Comparison of ENCODE assay signal across 8 cellular contexts in the genomic region with DNA sequence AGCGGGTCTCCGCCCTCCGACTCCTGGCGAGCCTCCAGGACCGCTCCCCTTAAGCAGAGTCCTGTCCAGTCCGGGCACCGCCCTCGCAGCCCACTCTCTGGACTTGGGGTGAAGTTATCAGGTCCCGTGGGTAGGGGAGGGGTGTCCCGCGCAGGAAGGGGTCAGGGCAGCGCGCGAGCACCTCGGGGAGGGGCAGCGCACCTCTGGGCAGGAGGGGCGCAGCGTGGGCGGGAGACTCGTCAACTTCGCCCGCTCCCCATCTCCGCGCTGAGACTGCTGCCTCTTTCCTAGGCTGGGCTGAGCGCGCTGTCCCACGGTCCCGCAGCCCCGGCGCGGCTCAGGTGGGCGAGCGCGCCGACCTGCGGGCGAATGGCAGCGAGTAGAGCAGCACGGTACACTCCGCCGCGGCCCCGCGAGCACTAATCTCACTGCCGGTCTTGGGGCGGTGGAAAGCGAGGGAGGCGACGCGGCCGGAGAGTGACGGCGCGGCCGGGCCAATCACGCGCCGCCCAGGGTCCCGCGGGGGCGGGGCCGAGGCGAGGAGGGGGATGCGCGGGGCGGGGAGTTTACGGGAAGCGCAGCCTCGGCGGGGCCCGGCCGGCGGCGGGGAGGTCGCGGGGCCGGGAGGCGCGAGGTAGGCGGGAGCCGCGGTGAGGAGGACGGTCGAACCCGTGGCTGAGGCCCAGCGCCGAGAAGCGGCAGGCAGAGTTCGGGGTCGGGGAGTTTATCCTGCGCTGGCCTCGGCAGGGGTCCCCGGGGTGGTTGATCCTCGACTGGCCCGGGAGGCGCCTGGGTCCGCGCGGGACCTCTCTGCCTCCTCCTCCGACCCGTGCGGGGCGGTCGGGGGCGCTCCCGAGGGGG. TPM values are rescaled to one million over a fixed set of nuclear protein-coding genes. Genes with fewer than 3 reads are reported as not detected.
DNase-seq lines count a peak whose midpoint lies in the region; ATAC-seq, FAIRE-seq and TF ChIP-seq lines count a peak whose summit lies in the region.

A gene (minus strand): TSS at position 421 of the 861 bp plus-strand sequence. CDS start 696 bp downstream, outside the sequence.

- H4K20me1 ChIP-seq in fibroblast of lung (ENCODE audit: control insufficient read depth, extremely low read depth, insufficient read depth, low read length): no peaks in the 10 kb centered on the region

- H3K9me3 Mint-ChIP-seq in activated T-helper 1 cell treated with anti-CD3 and anti-CD28 coated beads, Interleukin-12 subunit alpha, Interleukin-12 subunit beta, Interleukin-2, Interleukin-4 antibody, amounts not matched to agents 30 ng/mL and 10 ng/mL and 1 ng/mL, durations not matched to agents 14 hours and 24 hours and 36 hours: no peaks in the 10 kb centered on the region
- no peaks in the 10 kb centered on the region for H3K9me3 Mint-ChIP-seq in natural killer cell

- FAIRE-seq in HTR-8/SVneo (lab: Jason Lieb, UNC) (peak; percentile 93), RCC 7860 (lab: Jason Lieb, UNC) (no peak)

- H3K27me3 Mint-ChIP-seq in activated T-helper 1 cell treated with anti-CD3 and anti-CD28 coated beads, Interleukin-12 subunit alpha, Interleukin-12 subunit beta, Interleukin-2, Interleukin-4 antibody, amounts not matched to agents 30 ng/mL and 10 ng/mL and 1 ng/mL, durations not matched to agents 14 hours and 24 hours and 36 hours (ENCODE audit: insufficient read depth): no peaks in the 10 kb centered on the region
- H3K27me3 Mint-ChIP-seq in natural killer cell (ENCODE audit: low read depth in 2 of 2): no peaks in the 10 kb centered on the region

- TF ChIP-seq CTCF in fibroblast of lung (conservative IDR thresholded peaks at IDR 0.05 in 1 of 2, IDR thresholded peaks at IDR 0.05 in 1 of 2; ENCODE audit: low read depth in 1 of 2, low read length in 2 of 2) (no peak), natural killer cell (IDR thresholded peaks at IDR 0.05) (no peak)

- peak within 1 kb of the TSS; percentile 94 for H3K27ac Mint-ChIP-seq in activated T-helper 1 cell treated with anti-CD3 and anti-CD28 coated beads, Interleukin-12 subunit alpha, Interleukin-12 subunit beta, Interleukin-2, Interleukin-4 antibody, amounts not matched to agents 30 ng/mL and 10 ng/mL and 1 ng/mL, durations not matched to agents 14 hours and 24 hours and 36 hours
- peak within 1 kb of the TSS; percentile 88 to 94 for H3K27ac Mint-ChIP-seq in natural killer cell

- DNase-seq in DMS 273 (lab: John Stamatoyannopoulos, UW; ENCODE audit: unreplicated experiment) (peak; percentile 95), HTR-8/SVneo (ENCODE audit: insufficient read length, low spot score) (peak; percentile 93), RCC 7860 (ENCODE audit: low spot score) (peak; percentile 57), fibroblast of lung (ENCODE audit: low read depth in 2 of 2) (peak; percentile 75 to 80), natural killer cell (peak; percentile 93)
- DNase-seq in activated T-helper 1 cell treated with anti-CD3 and anti-CD28 coated beads, Interleukin-12 subunit alpha, Interleukin-12 subunit beta, Interleukin-2, Interleukin-4 antibody, amounts not matched to agents 30 ng/mL and 10 ng/mL and 1 ng/mL, durations not matched to agents 14 hours and 24 hours and 36 hours (ENCODE audit: low spot score): peak; percentile 92
- DNase-seq in stimulated activated naive CD4-positive, alpha-beta T cell treated with Interleukin-2 at 50 U/mL for 16 hours (lab: John Stamatoyannopoulos, UW): peak; percentile 86

- no peaks in the 10 kb centered on the region for H3K27me3 ChIP-seq in fibroblast of lung (ENCODE audit: control insufficient read depth, insufficient read depth, low read length)

- peak within 1 kb of the TSS; percentile 89 for H3K27ac ChIP-seq in fibroblast of lung (ENCODE audit: insufficient read depth, low read length)

- peaks cover 16% of the 10 kb centered on the region for H3K79me2 ChIP-seq in fibroblast of lung (ENCODE audit: control insufficient read depth, insufficient read depth, low read length)

- peak within 1 kb of the TSS; percentile 55 to 87 (median 84) for H3K4me3 ChIP-seq in fibroblast of lung (replicated peaks in 1 of 4; ENCODE audit: control extremely low read depth in 1 of 4, insufficient read depth in 1 of 4, low read depth in 3 of 4, low read length in 4 of 4)

- intact Hi-C loops in activated T-helper 1 cell treated with anti-CD3 and anti-CD28 coated beads, Interleukin-12 subunit alpha, Interleukin-12 subunit beta, Interleukin-2, Interleukin-4 antibody, amounts not matched to agents 30 ng/mL and 10 ng/mL and 1 ng/mL, durations not matched to agents 14 hours and 24 hours and 36 hours (cut with micrococcal nuclease): loop anchor here (1.0 to 10.0 kb wide), 18 partner anchors 13 to 1985 kb away; a partner anchor contains a TSS
- intact Hi-C loops in natural killer cell (cut with micrococcal nuclease): loop anchor here (5.0 kb wide), 1 partner anchor 457 kb away; a partner anchor contains a TSS

- H3K36me3 ChIP-seq in fibroblast of lung (ENCODE audit: control insufficient read depth, insufficient read depth, low read length): no peaks in the 10 kb centered on the region

- H3K9ac ChIP-seq in fibroblast of lung (ENCODE audit: insufficient read depth, low read length): peak within 1 kb of the TSS; percentile 71

- H2AFZ ChIP-seq in fibroblast of lung (ENCODE audit: low read length): peak within 1 kb of the TSS; percentile 75

- ATAC-seq in GM21381 (IDR thresholded peaks at IDR 0.05; ENCODE audit: unreplicated experiment) (peak; percentile 68), natural killer cell (peak; percentile 85 to 96 (median 90))

- peaks cover 32% of the 10 kb centered on the region for H3K36me3 Mint-ChIP-seq in activated T-helper 1 cell treated with anti-CD3 and anti-CD28 coated beads, Interleukin-12 subunit alpha, Interleukin-12 subunit beta, Interleukin-2, Interleukin-4 antibody, amounts not matched to agents 30 ng/mL and 10 ng/mL and 1 ng/mL, durations not matched to agents 14 hours and 24 hours and 36 hours (ENCODE audit: low read depth)
- no peaks in the 10 kb centered on the region for H3K36me3 Mint-ChIP-seq in natural killer cell

- H3K9me3 ChIP-seq in fibroblast of lung (ENCODE audit: control insufficient read depth, insufficient read depth, low read depth, low read length): no peaks in the 10 kb centered on the region

- H3K4me3 Mint-ChIP-seq in activated T-helper 1 cell treated with anti-CD3 and anti-CD28 coated beads, Interleukin-12 subunit alpha, Interleukin-12 subunit beta, Interleukin-2, Interleukin-4 antibody, amounts not matched to agents 30 ng/mL and 10 ng/mL and 1 ng/mL, durations not matched to agents 14 hours and 24 hours and 36 hours: peak within 1 kb of the TSS; percentile 79
- H3K4me3 Mint-ChIP-seq in natural killer cell: peak within 1 kb of the TSS; percentile 93

- H3K4me2 ChIP-seq in fibroblast of lung (ENCODE audit: extremely low read depth, insufficient read depth, low read length): peak within 1 kb of the TSS; percentile 80

- peaks cover 68% of the 10 kb centered on the region for H3K4me1 Mint-ChIP-seq in activated T-helper 1 cell treated with anti-CD3 and anti-CD28 coated beads, Interleukin-12 subunit alpha, Interleukin-12 subunit beta, Interleukin-2, Interleukin-4 antibody, amounts not matched to agents 30 ng/mL and 10 ng/mL and 1 ng/mL, durations not matched to agents 14 hours and 24 hours and 36 hours (ENCODE audit: low read depth)
- H3K4me1 Mint-ChIP-seq in natural killer cell: peaks cover 46 to 47% of the 10 kb centered on the region in 2 donors

- H3K4me1 ChIP-seq in fibroblast of lung (ENCODE audit: control insufficient read depth, extremely low read depth, insufficient read depth, low read length): peaks cover 3% of the 10 kb centered on the region

RNA-seq across cellular contexts. Expression of the gene that starts here (rescaled TPM):
- total RNA-seq in activated T-helper 1 cell treated with anti-CD3 and anti-CD28 coated beads, Interleukin-12 subunit alpha, Interleukin-12 subunit beta, Interleukin-2, Interleukin-4 antibody, amounts not matched to agents 30 ng/mL and 10 ng/mL and 1 ng/mL, durations not matched to agents 14 hours and 24 hours and 36 hours: 50.1 and 52.4 TPM in 2 replicates
- total RNA-seq in fibroblast of lung (90.9 and 120 TPM in 2 replicates), natural killer cell (10 to 100 TPM; 45.6 to 54.6 (median 53.6) TPM)
- polyA plus RNA-seq in fibroblast of lung: 39.5 and 48.2 TPM in 2 replicates
- polyA plus RNA-seq in fibroblast of lung (2012): 26.8 and 32.6 TPM in 2 replicates
- polyA minus RNA-seq in fibroblast of lung (ENCODE audit: low replicate concordance): 3.8 and 5.5 TPM in 2 replicates

Comparison
In these comparisons a context has a peak if more than half of its experiments do, and no peak if none do; other contexts are left out.
1. Peak in every context shown above with its lines: DNase-seq, ATAC-seq, H3K4me3 ChIP-seq and H3K27ac ChIP-seq.